Comparison of ENCODE assay signal across 24 cellular contexts in the genomic region with DNA sequence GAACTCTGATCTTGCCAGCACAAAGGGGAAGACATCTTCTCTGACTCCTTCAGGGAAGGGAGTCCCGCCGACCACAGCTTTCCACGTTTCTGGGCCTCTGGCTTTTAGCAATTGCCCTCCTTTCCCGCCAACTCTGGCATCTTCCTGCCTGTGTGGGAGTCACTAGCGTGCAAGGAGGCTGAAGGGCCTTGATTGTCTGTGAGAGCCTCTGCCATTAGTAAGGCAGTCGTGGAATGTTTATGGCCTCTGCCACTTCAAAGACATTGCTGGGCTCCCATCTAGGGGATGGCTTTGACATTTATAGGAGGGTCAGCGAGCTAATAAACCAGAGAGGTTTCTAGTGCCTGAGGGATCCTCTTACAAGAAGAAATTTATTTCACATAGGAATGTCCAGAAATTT. TPM values are rescaled to one million over a fixed set of nuclear protein-coding genes. Genes with fewer than 3 reads are reported as not detected.
DNase-seq lines count a peak whose midpoint lies in the region; ATAC-seq, FAIRE-seq and TF ChIP-seq lines count a peak whose summit lies in the region.
"Had no signal": no experiment of that assay in that cellular context is flagged by ENCODE, and none has a peak within 500 bp of the region (broad histone marks: within the 10 kb centered on the region; RNA-seq: fewer than 3 reads in every experiment).

No MANE protein-coding gene starts in this region.

- H3K4me1 ChIP-seq in HUES6 (ENCODE audit: control insufficient read depth, insufficient read depth, low read length) (peaks cover 58% of the 10 kb centered on the region), endodermal cell (ENCODE audit: control insufficient read depth, insufficient read depth, low read length) (peaks cover 4% of the 10 kb centered on the region)

- H3K27ac Mint-ChIP-seq in endodermal cell: no peak overlapping the region
- peak overlapping the region; percentile 88 for H3K27ac Mint-ChIP-seq in nephron progenitor cell
- H3K27ac Mint-ChIP-seq: activated T-helper 17 cell treated with anti-CD3 and anti-CD28 coated beads, Interleukin-2, amount 50 U/mL, for 72 hours had no signal

- H3K27ac ChIP-seq in HUES6 (ENCODE audit: low read depth, low read length) (peak overlapping the region; percentile 80; the same call in 1 of the 2 replicates), endodermal cell (ENCODE audit: low read depth, low read length) (no peak overlapping the region)
- H3K27ac ChIP-seq: ovary had no signal

- WGBS in endodermal cell (ENCODE audit: insufficient coverage in 1 of 2, insufficient read length in 1 of 2), 2 experiments: 80 to 87% methylated on average over 1 to 7 of the region's 7 CpGs

- H3K4me3 Mint-ChIP-seq in endodermal cell (no peak overlapping the region), nephron progenitor cell (no peak overlapping the region)
- no peak overlapping the region for H3K4me3 Mint-ChIP-seq in activated T-cell treated with anti-CD3 and anti-CD28 coated beads, Interleukin-2, amount 50 U/mL, for 4 hours
- H3K4me3 Mint-ChIP-seq: activated T-helper 17 cell treated with anti-CD3 and anti-CD28 coated beads, Interleukin-2, amount 50 U/mL, for 72 hours had no signal

- H3K36me3 Mint-ChIP-seq in endodermal cell (ENCODE audit: low read depth): no peaks in the 10 kb centered on the region
- H3K36me3 Mint-ChIP-seq in nephron progenitor cell (ENCODE audit: low read depth): no peaks in the 10 kb centered on the region
- no peaks in the 10 kb centered on the region for H3K36me3 Mint-ChIP-seq in activated T-cell treated with anti-CD3 and anti-CD28 coated beads, Interleukin-2, amount 50 U/mL, for 4 hours (ENCODE audit: insufficient read depth)

- H3K9me3 Mint-ChIP-seq in endodermal cell (no peaks in the 10 kb centered on the region), nephron progenitor cell (no peaks in the 10 kb centered on the region)
- no peaks in the 10 kb centered on the region for H3K9me3 Mint-ChIP-seq in activated T-cell treated with anti-CD3 and anti-CD28 coated beads, Interleukin-2, amount 50 U/mL, for 4 hours
- H3K9me3 Mint-ChIP-seq: activated T-helper 17 cell treated with anti-CD3 and anti-CD28 coated beads, Interleukin-2, amount 50 U/mL, for 72 hours had no signal

- H3K27me3 Mint-ChIP-seq in endodermal cell (ENCODE audit: insufficient read depth) (no peaks in the 10 kb centered on the region), nephron progenitor cell (ENCODE audit: low read depth, poor library complexity) (peaks cover 22% of the 10 kb centered on the region)
- H3K27me3 Mint-ChIP-seq in activated T-cell treated with anti-CD3 and anti-CD28 coated beads, Interleukin-2, amount 50 U/mL, for 4 hours (ENCODE audit: low read depth): peaks cover 13% of the 10 kb centered on the region

- no peak for ATAC-seq in activated T-cell treated with anti-CD3 and anti-CD28 coated beads, Interleukin-2, amount 50 U/mL, for 4 hours
- ATAC-seq: activated T-helper 17 cell treated with anti-CD3 and anti-CD28 coated beads, Interleukin-2, amount 50 U/mL, for 72 hours; left lobe of liver had no signal

- no peaks in the 10 kb centered on the region for H3K27me3 ChIP-seq in HUES6 (ENCODE audit: control insufficient read depth, insufficient read depth, low read length)
- no peaks in the 10 kb centered on the region for H3K27me3 ChIP-seq in endodermal cell (ENCODE audit: control insufficient read depth, insufficient read depth, low read length, poor library complexity, severe bottlenecking)
- H3K27me3 ChIP-seq: ovary had no signal

- H3K9me3 ChIP-seq in HUES6 (ENCODE audit: control insufficient read depth, insufficient read depth, low read depth, low read length) (no peaks in the 10 kb centered on the region), endodermal cell (ENCODE audit: control insufficient read depth, low read length) (no peaks in the 10 kb centered on the region)
- H3K9me3 ChIP-seq: ovary had no signal

- TF ChIP-seq CTCF in endodermal cell (conservative IDR thresholded peaks at IDR 0.05) (no peak), nephron progenitor cell (IDR thresholded peaks at IDR 0.05) (no peak)

- H3K36me3 ChIP-seq in HUES6 (ENCODE audit: control insufficient read depth, insufficient read depth, low read length) (no peaks in the 10 kb centered on the region), endodermal cell (ENCODE audit: control insufficient read depth, insufficient read depth, low read length) (no peaks in the 10 kb centered on the region)
- H3K36me3 ChIP-seq: ovary had no signal

- H3K4me3 ChIP-seq in HUES6 (ENCODE audit: low read depth, low read length) (no peak overlapping the region; the same call in 1 of the 2 replicates), endodermal cell (ENCODE audit: low read length) (no peak overlapping the region)
- H3K4me3 ChIP-seq: ovary had no signal

- peaks cover 46% of the 10 kb centered on the region for H3K4me1 Mint-ChIP-seq in endodermal cell
- peaks cover 74% of the 10 kb centered on the region for H3K4me1 Mint-ChIP-seq in nephron progenitor cell
- no peaks in the 10 kb centered on the region for H3K4me1 Mint-ChIP-seq in activated T-cell treated with anti-CD3 and anti-CD28 coated beads, Interleukin-2, amount 50 U/mL, for 4 hours (ENCODE audit: low read depth)
- H3K4me1 Mint-ChIP-seq: activated T-helper 17 cell treated with anti-CD3 and anti-CD28 coated beads, Interleukin-2, amount 50 U/mL, for 72 hours had no signal

- H3K9ac ChIP-seq in HUES6 (ENCODE audit: low read length): peak overlapping the region; percentile 58
- no peak overlapping the region for H3K9ac ChIP-seq in endodermal cell (ENCODE audit: extremely low read depth, low read length, poor library complexity, severe bottlenecking)

- DNase-seq in Daoy (ENCODE audit: low read depth): peak; percentile 52
- DNase-seq in endodermal cell: peak; percentile 69
- DNase-seq in nephron progenitor cell: peak; percentile 63
- DNase-seq in GM19239 (ENCODE audit: insufficient read length, low spot score): no peak
- no peak for DNase-seq in activated T-cell treated with anti-CD3 and anti-CD28 coated beads, Interleukin-2, amount 50 U/mL, for 4 hours
- DNase-seq in NCI-H526 treated with DMSO at 0.1 percent for 48 hours (lab: John Stamatoyannopoulos, UW): no peak
- DNase-seq in KG1 (lab: John Stamatoyannopoulos, UW): no peak
- DNase-seq: activated CD4-positive, CD25-positive, alpha-beta regulatory T cell; activated CD8-positive, alpha-beta memory T cell treated with anti-CD3 and anti-CD28 coated beads for 24 hours; amygdala; cerebellar nuclear complex; hypothalamus; NCI-H146; NCI-H446 treated with DMSO at 0.1 percent for 48 hours; SHP77; stimulated activated CD4-positive, alpha-beta T cell treated with anti-CD3 and anti-CD28 coated beads, Interleukin-2, amount 100 ng/mL, for 48 hours; substantia nigra had no signal

- FAIRE-seq in GM19239 (lab: Jason Lieb, UNC): no peak
- FAIRE-seq: GM18507 had no signal

RNA-seq across cellular contexts. Expression of gene PROK1, which starts 14.3 kb away (rescaled TPM):
- not detected in 2 replicates for total RNA-seq in Daoy (2014; rRNA removed; shearing (Covaris generic))
- total RNA-seq in endodermal cell: under 1 TPM in 1 of 2 donors, not detected in 1; 0.20 TPM
- polyA plus RNA-seq in endodermal cell (2013, experiment 1 of 2): not detected
- not detected for polyA plus RNA-seq in endodermal cell (2013, experiment 2 of 2)
- not detected for total RNA-seq in activated T-cell treated with anti-CD3 and anti-CD28 coated beads, Interleukin-2, amount 50 U/mL, for 4 hours
- total RNA-seq: activated T-helper 17 cell treated with anti-CD3 and anti-CD28 coated beads, Interleukin-2, amount 50 U/mL, for 72 hours; HT-29; left lobe of liver; T-helper 2 cell treated with Interferon-gamma antibody and Interleukin-4, amounts not matched to agents 100 ng/mL and 5 ng/mL, for 36 hours had no signal

RNA-seq across cellular contexts. Expression of gene LAMTOR5, which starts 29.1 kb away (rescaled TPM):
- total RNA-seq in Daoy (2014; rRNA removed; shearing (Covaris generic)): 123 and 189 TPM in 2 replicates
- total RNA-seq in endodermal cell: 100 to 1,000 TPM; 104 to 132 TPM
- polyA plus RNA-seq in endodermal cell (2013, experiment 1 of 2): 157 TPM
- 145 TPM for polyA plus RNA-seq in endodermal cell (2013, experiment 2 of 2)
- total RNA-seq in activated T-cell treated with anti-CD3 and anti-CD28 coated beads, Interleukin-2, amount 50 U/mL, for 4 hours: 100 to 1,000 TPM; 166 to 171 (median 170) TPM

RNA-seq across cellular contexts. Expression of gene SLC16A4, which starts 45.8 kb away (rescaled TPM):
- total RNA-seq in Daoy (2014; rRNA removed; shearing (Covaris generic)): 3.9 and 6.8 TPM in 2 replicates
- under 1 TPM; 0.55 to 0.86 TPM for total RNA-seq in endodermal cell
- polyA plus RNA-seq in endodermal cell (2013, experiment 1 of 2): 2.4 TPM
- 2.5 TPM for polyA plus RNA-seq in endodermal cell (2013, experiment 2 of 2)
- total RNA-seq in activated T-cell treated with anti-CD3 and anti-CD28 coated beads, Interleukin-2, amount 50 U/mL, for 4 hours: under 1 TPM; 0.11 to 0.40 (median 0.28) TPM

Comparison
In these comparisons a context has a peak if more than half of its experiments do, and no peak if none do; other contexts are left out.
1. DNase-seq: peak in Daoy (single experiment), endodermal cell (single experiment) and nephron progenitor cell (single experiment); none in GM19239 (single experiment), activated T-cell treated with anti-CD3 and anti-CD28 coated beads, Interleukin-2, amount 50 U/mL, for 4 hours (single experiment), NCI-H526 treated with DMSO at 0.1 percent for 48 hours (single experiment) and KG1 (single experiment).